In the genomic region with DNA sequence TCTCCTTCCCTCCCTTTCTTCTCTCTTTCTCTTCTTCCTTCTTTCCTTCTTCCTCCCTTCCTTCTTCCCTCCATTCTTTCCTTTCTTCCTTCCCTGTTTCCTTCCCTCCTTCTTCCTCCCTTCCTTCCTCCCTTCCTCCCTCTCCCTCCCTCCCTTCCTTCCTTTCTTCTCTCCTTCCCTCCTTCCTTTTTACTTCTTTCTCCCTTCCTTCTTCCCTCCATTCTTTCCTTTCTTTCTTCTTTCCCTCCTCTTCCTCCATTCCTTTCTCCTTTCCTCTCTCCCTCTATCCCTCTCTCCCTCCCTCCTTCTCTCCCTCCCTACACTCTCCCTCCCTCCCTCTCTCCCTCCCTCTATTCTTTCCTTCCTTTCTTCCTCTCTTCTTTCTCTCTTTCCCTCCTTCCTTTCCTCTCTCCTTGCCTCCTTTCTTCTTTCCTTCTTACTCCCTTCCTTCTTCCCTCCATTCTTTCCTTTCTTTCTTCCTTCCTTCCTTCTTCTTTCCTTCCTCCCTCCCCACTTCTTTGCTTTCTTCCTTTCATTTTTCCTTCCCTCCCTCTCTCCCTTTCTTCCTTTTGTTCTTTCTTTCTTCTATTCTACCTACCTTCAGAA, we compare ENCODE assay signal across 1 cellular context.
TF ChIP-seq lines count a peak whose summit lies in the region.

No MANE protein-coding gene starts in this region.

TF ChIP-seq in K562, 482 proteins besides CTCF, POLR2A, EP300 and RAD21 (continued from another document):
- TF ChIP-seq, protein P1, sequence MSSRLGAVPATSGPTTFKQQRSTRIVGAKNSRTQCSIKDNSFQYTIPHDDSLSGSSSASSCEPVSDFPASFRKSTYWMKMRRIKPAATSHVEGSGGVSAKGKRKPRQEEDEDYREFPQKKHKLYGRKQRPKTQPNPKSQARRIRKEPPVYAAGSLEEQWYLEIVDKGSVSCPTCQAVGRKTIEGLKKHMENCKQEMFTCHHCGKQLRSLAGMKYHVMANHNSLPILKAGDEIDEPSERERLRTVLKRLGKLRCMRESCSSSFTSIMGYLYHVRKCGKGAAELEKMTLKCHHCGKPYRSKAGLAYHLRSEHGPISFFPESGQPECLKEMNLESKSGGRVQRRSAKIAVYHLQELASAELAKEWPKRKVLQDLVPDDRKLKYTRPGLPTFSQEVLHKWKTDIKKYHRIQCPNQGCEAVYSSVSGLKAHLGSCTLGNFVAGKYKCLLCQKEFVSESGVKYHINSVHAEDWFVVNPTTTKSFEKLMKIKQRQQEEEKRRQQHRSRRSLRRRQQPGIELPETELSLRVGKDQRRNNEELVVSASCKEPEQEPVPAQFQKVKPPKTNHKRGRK (tag; IDR thresholded peaks at IDR 0.05): peak; percentile 99
- TF ChIP-seq ZNF347 (CRISPR knock-in tag; IDR thresholded peaks at IDR 0.05; ENCODE audit: low read depth) (no peak), NCOR1 (IDR thresholded peaks at IDR 0.05) (0 out of 2 replicates have a peak, but pooled peaks have one; percentile 5), TSC22D4 (tag; IDR thresholded peaks at IDR 0.05) (no peak), ZNF57 (CRISPR knock-in tag; IDR thresholded peaks at IDR 0.05) (no peak)
- TF ChIP-seq, protein P2, sequence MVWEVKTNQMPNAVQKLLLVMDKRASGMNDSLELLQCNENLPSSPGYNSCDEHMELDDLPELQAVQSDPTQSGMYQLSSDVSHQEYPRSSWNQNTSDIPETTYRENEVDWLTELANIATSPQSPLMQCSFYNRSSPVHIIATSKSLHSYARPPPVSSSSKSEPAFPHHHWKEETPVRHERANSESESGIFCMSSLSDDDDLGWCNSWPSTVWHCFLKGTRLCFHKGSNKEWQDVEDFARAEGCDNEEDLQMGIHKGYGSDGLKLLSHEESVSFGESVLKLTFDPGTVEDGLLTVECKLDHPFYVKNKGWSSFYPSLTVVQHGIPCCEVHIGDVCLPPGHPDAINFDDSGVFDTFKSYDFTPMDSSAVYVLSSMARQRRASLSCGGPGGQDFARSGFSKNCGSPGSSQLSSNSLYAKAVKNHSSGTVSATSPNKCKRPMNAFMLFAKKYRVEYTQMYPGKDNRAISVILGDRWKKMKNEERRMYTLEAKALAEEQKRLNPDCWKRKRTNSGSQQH (CRISPR knock-in tag; IDR thresholded peaks at IDR 0.05): peak; percentile 27; the same call in 1 of the 2 replicates
- TF ChIP-seq, protein P3, sequence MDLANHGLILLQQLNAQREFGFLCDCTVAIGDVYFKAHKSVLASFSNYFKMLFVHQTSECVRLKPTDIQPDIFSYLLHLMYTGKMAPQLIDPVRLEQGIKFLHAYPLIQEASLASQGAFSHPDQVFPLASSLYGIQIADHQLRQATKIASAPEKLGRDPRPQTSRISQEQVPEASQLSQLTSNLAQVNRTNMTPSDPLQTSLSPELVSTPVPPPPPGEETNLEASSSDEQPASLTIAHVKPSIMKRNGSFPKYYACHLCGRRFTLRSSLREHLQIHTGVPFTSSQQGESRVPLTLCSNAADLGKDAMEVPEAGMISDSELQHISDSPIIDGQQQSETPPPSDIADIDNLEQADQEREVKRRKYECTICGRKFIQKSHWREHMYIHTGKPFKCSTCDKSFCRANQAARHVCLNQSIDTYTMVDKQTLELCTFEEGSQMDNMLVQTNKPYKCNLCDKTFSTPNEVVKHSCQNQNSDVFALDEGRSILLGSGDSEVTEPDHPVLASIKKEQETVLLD (IDR thresholded peaks at IDR 0.05): 0 out of 2 replicates have a peak, but pooled peaks have one; percentile 25
TF ChIP-seq in K562: peak in this region for 19.
